In genomic region chr1:117612517-117613248, GRCh38 we compare ENCODE assay signal across 8 cellular contexts. TPM values are rescaled to one million over a fixed set of nuclear protein-coding genes. Genes with fewer than 3 reads are reported as not detected.
DNase-seq lines count a peak whose midpoint lies in the region; ATAC-seq and TF ChIP-seq lines count a peak whose summit lies in the region.

No MANE protein-coding gene starts in this region.

- H3K36me3 ChIP-seq in lung (ENCODE audit: control insufficient read depth in 2 of 2, insufficient read depth in 2 of 2, low read length in 2 of 2), result no peaks in the 10 kb centered on the region

- H3K4me3 ChIP-seq in lung, result no peak overlapping the region

- no peaks in the 10 kb centered on the region for H3K9me3 ChIP-seq in lung (ENCODE audit: control insufficient read depth in 2 of 2, insufficient read depth in 1 of 2, low read length in 1 of 2)

- TF ChIP-seq CTCF in lung (IDR thresholded peaks at IDR 0.05; ENCODE audit: control extremely low read depth, extremely low read depth), result no peak

- H3K27me3 ChIP-seq in lung (ENCODE audit: control insufficient read depth, insufficient read depth), result no peaks in the 10 kb centered on the region

- WGBS in lung, 2 donors, result 20 to 51% methylated on average over 7 of the region's 7 CpGs

- ATAC-seq in lung (ENCODE audit: insufficient read depth, low FRiP score), result no peak

- H3K4me1 ChIP-seq in lung (ENCODE audit: control insufficient read depth in 2 of 2, insufficient read depth in 2 of 2, low read length in 2 of 2), result peaks cover 8 to 13% of the 10 kb centered on the region in 2 donors

- H3K27ac ChIP-seq in lung (ENCODE audit: low read depth in 1 of 2, low read length in 1 of 2), result peak overlapping the region; percentile 28 to 37

- DNase-seq in AG08396 (ENCODE audit: low spot score) (peak; percentile 78), LoVo (ENCODE audit: low spot score) (peak; percentile 8), astrocyte of the hippocampus (ENCODE audit: low read depth, low spot score) (peak; percentile 69), lung (ENCODE audit: low spot score) (no peak), ecto neural progenitor cell (ENCODE audit: low spot score) (no peak), medulla oblongata (ENCODE audit: extremely low spot score) (no peak), GOT3 (lab: John Stamatoyannopoulos, UW) (no peak), HT-29 (ENCODE audit: low spot score) (no peak)

RNA-seq across cellular contexts. Expression of gene TENT5C, which starts 6.8 kb away (rescaled TPM):
- 10 to 100 TPM; 30.1 to 39.0 TPM for total RNA-seq in lung
- 1 to 10 TPM; 2.7 to 5.0 TPM for polyA plus RNA-seq in lung
- total RNA-seq in HT-29 (2014; rRNA removed; shearing (Covaris generic)), result 0.05 and 0.13 TPM in 2 replicates

Comparison
In these comparisons a context has a peak if more than half of its experiments do, and no peak if none do; other contexts are left out.
1. DNase-seq: peak in AG08396 (single experiment), LoVo (single experiment) and astrocyte of the hippocampus (single experiment); none in lung (single experiment), ecto neural progenitor cell (single experiment), medulla oblongata (single experiment), GOT3 (single experiment) and HT-29 (single experiment).
2. RNA of gene TENT5C, which starts 6.8 kb away (total RNA-seq): 30.1 to 39.0 TPM in lung; 0.05 to 0.13 TPM in HT-29; every median in the first group is over 10 times any median in the second.